Comparison of ENCODE assay signal across 33 cellular contexts in the genomic region with DNA sequence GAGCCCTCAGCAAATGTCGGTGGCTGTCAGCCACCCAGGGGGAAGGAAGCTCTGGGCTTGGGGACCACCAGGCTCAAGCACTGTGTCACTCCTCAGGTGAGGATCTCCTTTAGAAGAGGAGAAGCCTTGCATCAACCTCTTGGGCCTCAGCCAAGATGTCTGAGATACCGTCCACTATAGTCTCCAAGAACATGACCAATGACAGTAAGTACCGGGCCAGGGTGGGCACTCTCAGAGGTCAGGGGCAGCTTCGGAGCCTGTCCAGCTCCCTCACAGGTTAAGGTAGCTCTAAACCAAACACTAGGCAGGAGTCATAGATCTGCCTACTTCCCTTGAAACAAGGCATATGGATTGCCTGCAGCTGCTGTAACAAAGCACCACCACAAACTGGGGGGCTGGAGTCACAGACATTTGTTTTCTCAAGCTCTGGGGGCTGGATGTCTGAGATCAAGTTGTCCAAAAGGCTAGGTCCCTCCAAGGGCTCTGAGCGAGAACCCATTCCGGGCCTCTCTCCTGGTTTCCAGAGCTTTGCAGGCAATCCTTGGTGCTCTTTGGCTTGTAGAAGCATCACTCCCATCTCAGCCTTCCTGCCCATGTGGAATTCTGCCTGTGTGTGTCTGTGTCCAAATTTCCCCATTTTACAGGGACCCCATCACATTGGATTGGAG. TPM values are rescaled to one million over a fixed set of nuclear protein-coding genes. Genes with fewer than 3 reads are reported as not detected.
"Had no signal": no experiment of that assay in that cellular context is flagged by ENCODE, and none has a peak within 500 bp of the region (broad histone marks: within the 10 kb centered on the region; RNA-seq: fewer than 3 reads in every experiment).

No MANE protein-coding gene starts in this region.

- FAIRE-seq: endometrium, islet of Langerhans, pancreas had no signal

- H3K36me3 ChIP-seq: esophagus squamous epithelium, heart right ventricle, neural progenitor cell, pancreas, stomach, thyroid gland had no signal

- ATAC-seq: effector memory CD8-positive, alpha-beta T cell; heart right ventricle; mucosa of descending colon; natural killer cell treated with Interleukin-12 subunit alpha and Interleukin-12 subunit beta and Interleukin-15 and Interleukin-18, amount 100 ng/mL, for 72 hours; pancreas; stimulated activated effector memory CD8-positive, alpha-beta T cell treated with anti-CD3 and anti-CD28 coated beads, Interleukin-12 subunit alpha, Interleukin-12 subunit beta, amount 100 ng/mL, for 72 hours had no signal

- H3K9me3 ChIP-seq: esophagus squamous epithelium, mucosa of descending colon, pancreas, stomach, thyroid gland had no signal

- H3K9ac ChIP-seq: neural progenitor cell had no signal

- H3K27me3 ChIP-seq: pancreas, thyroid gland had no signal

- H3K27ac ChIP-seq: esophagus squamous epithelium, heart right ventricle, neural progenitor cell, pancreas, skin epidermis, stomach, thyroid gland had no signal

- DNase-seq: cortex of kidney; effector memory CD8-positive, alpha-beta T cell; erythroblast; esophagus squamous epithelium; foreskin melanocyte; glutamatergic neuron; heart right ventricle; hippocampal formation; kidney glomerular epithelial cell; mucosa of descending colon; naive B cell; nucleus accumbens; stimulated activated CD4-positive, alpha-beta T cell treated with anti-CD3 and anti-CD28 coated beads, Interleukin-15, amount 100 ng/mL, for 24 hours; stimulated activated CD4-positive, alpha-beta T cell treated with anti-CD3 and anti-CD28 coated beads, Interleukin-4, amount 100 ng/mL, for 24 hours; stimulated activated naive CD4-positive, alpha-beta T cell treated with Interleukin-2 at 50 U/mL for 16 hours; stomach; thyroid gland; trophoblast cell had no signal

- H3K4me1 ChIP-seq: pancreas had no signal

- H3K4me3 ChIP-seq: esophagus squamous epithelium, lung, mucosa of descending colon, pancreas, skin epidermis, thyroid gland had no signal

RNA-seq across cellular contexts. Expression of a gene that starts 1.3 kb away (rescaled TPM):
- total RNA-seq: dermis microvascular lymphatic vessel endothelial cell; esophagus squamous epithelium; heart right ventricle; liver; mesothelial cell of epicardium; mucosa of descending colon; natural killer cell treated with Interleukin-12 subunit alpha and Interleukin-12 subunit beta and Interleukin-15 and Interleukin-18, amount 100 ng/mL, for 72 hours; pancreas; posterior vena cava; pulmonary artery endothelial cell; stomach; subcutaneous adipose tissue; thyroid gland; ureter had no signal
- polyA plus RNA-seq: heart right ventricle, liver, pancreas, stomach had no signal
